2 cellular contexts compared by ENCODE assay signal in the genomic region with DNA sequence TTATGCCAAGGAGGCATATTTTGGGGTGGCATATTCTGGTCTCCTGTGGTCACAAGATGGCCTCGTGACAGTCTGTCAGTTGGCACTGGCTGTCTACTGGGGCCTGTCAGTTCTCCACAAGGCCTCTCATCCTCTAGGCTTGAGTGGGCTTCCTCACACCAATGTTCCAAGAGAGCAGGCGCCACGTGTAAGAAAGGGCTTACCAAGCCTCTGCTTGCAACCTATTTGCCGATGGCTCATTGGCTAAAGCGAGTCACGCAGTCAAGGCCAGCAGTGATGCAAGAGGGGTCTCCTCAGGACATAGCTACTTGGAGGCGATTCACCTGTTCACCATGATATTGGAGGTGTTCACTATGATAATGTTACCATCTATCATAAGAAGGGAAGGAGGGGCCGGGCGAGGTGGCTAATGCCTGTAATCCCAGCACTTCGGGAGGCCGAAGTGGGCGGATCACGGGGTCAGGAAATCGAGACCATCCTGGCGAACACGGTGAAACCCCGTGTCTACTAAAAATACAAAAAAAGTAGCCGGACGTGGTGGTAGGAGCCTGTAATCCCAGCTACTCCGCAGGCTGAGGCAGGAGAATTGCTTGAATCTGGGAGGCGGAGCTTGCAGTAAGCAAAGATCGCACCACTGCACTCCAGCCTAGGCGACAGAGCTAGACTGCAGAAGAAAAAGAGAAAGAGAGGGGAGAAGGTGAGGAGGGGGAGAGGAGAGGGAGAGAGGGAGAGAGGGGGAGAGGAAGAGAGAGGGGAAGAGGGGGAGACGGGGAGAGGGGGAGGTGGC.
TF ChIP-seq lines count a peak whose summit lies in the region.

No MANE protein-coding gene starts in this region.

TF ChIP-seq in GM12878, 131 proteins besides CTCF, POLR2A, EP300 and RAD21:
- TF ChIP-seq POLR2AphosphoS5 (IDR thresholded peaks at IDR 0.05; ENCODE audit: low read length) (no peak), ZNF207 (IDR thresholded peaks at IDR 0.05; ENCODE audit: borderline replicate concordance) (no peak), ATF7 (IDR thresholded peaks at IDR 0.05; ENCODE audit: low read depth) (no peak)
TF ChIP-seq in GM12878: peak in this region for 0.

TF ChIP-seq in HepG2, 621 proteins besides CTCF, POLR2A, EP300 and RAD21:
- TF ChIP-seq REXO4 (CRISPR knock-in tag; IDR thresholded peaks at IDR 0.05; ENCODE audit: borderline replicate concordance): no peak
- TF ChIP-seq ZNF839 (CRISPR knock-in tag; IDR thresholded peaks at IDR 0.05; ENCODE audit: borderline replicate concordance): no peak
- TF ChIP-seq EED (CRISPR knock-in tag; IDR thresholded peaks at IDR 0.05): no peak
- no peak for TF ChIP-seq ZSCAN22 (CRISPR knock-in tag; IDR thresholded peaks at IDR 0.05)
- TF ChIP-seq FOXC1 (CRISPR knock-in tag; IDR thresholded peaks at IDR 0.05; ENCODE audit: borderline replicate concordance): no peak
- TF ChIP-seq ZBTB2 (CRISPR knock-in tag; IDR thresholded peaks at IDR 0.05; ENCODE audit: low read depth): no peak
- TF ChIP-seq SUZ12 (IDR thresholded peaks at IDR 0.05; ENCODE audit: low read depth, low read length): no peak
- TF ChIP-seq, protein P1, sequence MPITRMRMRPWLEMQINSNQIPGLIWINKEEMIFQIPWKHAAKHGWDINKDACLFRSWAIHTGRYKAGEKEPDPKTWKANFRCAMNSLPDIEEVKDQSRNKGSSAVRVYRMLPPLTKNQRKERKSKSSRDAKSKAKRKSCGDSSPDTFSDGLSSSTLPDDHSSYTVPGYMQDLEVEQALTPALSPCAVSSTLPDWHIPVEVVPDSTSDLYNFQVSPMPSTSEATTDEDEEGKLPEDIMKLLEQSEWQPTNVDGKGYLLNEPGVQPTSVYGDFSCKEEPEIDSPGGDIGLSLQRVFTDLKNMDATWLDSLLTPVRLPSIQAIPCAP (CRISPR knock-in tag; IDR thresholded peaks at IDR 0.05; ENCODE audit: low read depth): no peak
- no peak for TF ChIP-seq PHB2 (IDR thresholded peaks at IDR 0.05; ENCODE audit: partially characterized antibody)
- no peak for TF ChIP-seq KLF16 (CRISPR knock-in tag; IDR thresholded peaks at IDR 0.05)
- no peak for TF ChIP-seq PATZ1 (CRISPR knock-in tag; IDR thresholded peaks at IDR 0.05)
- TF ChIP-seq DNMT1 (CRISPR knock-in tag; IDR thresholded peaks at IDR 0.05): no peak
- TF ChIP-seq ATF2 (CRISPR knock-in tag; IDR thresholded peaks at IDR 0.05): no peak
- no peak for TF ChIP-seq NR1H2 (CRISPR knock-in tag; IDR thresholded peaks at IDR 0.05; ENCODE audit: borderline replicate concordance, low read depth)
